Comparison of ENCODE assay signal across 11 cellular contexts in genomic region chr14:103550451-103551337, GRCh38. TPM values are rescaled to one million over a fixed set of nuclear protein-coding genes. Genes with fewer than 3 reads are reported as not detected.
A peak's percentile ranks its signal among the peaks of the same experiment; 100 is the strongest.
DNase-seq lines count a peak whose midpoint lies in the region; ATAC-seq, FAIRE-seq and TF ChIP-seq lines count a peak whose summit lies in the region.
"Had no signal": no experiment of that assay in that cellular context is flagged by ENCODE, and none has a peak within 500 bp of the region (broad histone marks: within the 10 kb centered on the region; RNA-seq: fewer than 3 reads in every experiment).

No MANE protein-coding gene starts in this region.

- H3K27me3 ChIP-seq in heart right ventricle (no peaks in the 10 kb centered on the region), rectal smooth muscle tissue (ENCODE audit: control insufficient read depth, insufficient read depth, low read length) (no peaks in the 10 kb centered on the region)

- peak overlapping the region in 5 of 10 donors; percentile 2 to 40 (median 30) for H3K4me3 ChIP-seq in heart right ventricle
- peak overlapping the region; percentile 49 for H3K4me3 ChIP-seq in rectal smooth muscle tissue (ENCODE audit: low read length)

- no peak overlapping the region for H3K9ac ChIP-seq in rectal smooth muscle tissue (ENCODE audit: low read length)

- H3K4me1 ChIP-seq in heart right ventricle (peaks cover 22 to 87% (median 56%) of the 10 kb centered on the region in 9 donors), rectal smooth muscle tissue (ENCODE audit: control insufficient read depth, insufficient read depth, low read length) (peaks cover 47% of the 10 kb centered on the region)

- FAIRE-seq in RCC 7860 (lab: Jason Lieb, UNC): peak; percentile 68
- FAIRE-seq in GM12891 (lab: Jason Lieb, UNC): no peak

- intact Hi-C loops in heart right ventricle (cut with DNase I): loop anchor here in 1 of 10 donors (5.0 kb wide), 1 partner anchor 48 kb away; no protein-coding TSS in a partner anchor

- peak overlapping the region; percentile 63 to 95 (median 88) for H3K27ac ChIP-seq in heart right ventricle
- H3K27ac ChIP-seq in rectal smooth muscle tissue (ENCODE audit: low read depth, low read length): peak overlapping the region; percentile 98

- TF ChIP-seq POLR2A in GM12891 (IDR thresholded peaks at IDR 0.05; ENCODE audit: low read depth, low read length): no peak

- TF ChIP-seq CTCF in heart right ventricle (IDR thresholded peaks at IDR 0.05): no peak

- H3K36me3 ChIP-seq in heart right ventricle: peaks cover 0 to 5% (median 0%) of the 10 kb centered on the region in 9 donors
- H3K36me3 ChIP-seq in rectal smooth muscle tissue (ENCODE audit: control insufficient read depth, insufficient read depth, low read length): no peaks in the 10 kb centered on the region

- ATAC-seq in heart right ventricle: peak; percentile 4 to 25 (median 12)
- ATAC-seq in GM18907 (IDR thresholded peaks at IDR 0.05; ENCODE audit: unreplicated experiment): no peak
- ATAC-seq: activated CD8-positive, alpha-beta memory T cell treated with anti-CD3 and anti-CD28 coated beads, Interleukin-2, amount 10 ng/mL, durations not matched to agents 7 days and 5 days; T-helper 17 cell had no signal

- no peaks in the 10 kb centered on the region for H3K9me3 ChIP-seq in heart right ventricle

- 69 to 71% methylated on average over 18 to 22 of the region's 22 CpGs for WGBS in heart right ventricle, 2 donors

- peak; percentile 83 for DNase-seq in COR-L47 (lab: John Stamatoyannopoulos, UW)
- DNase-seq in RCC 7860 (ENCODE audit: low spot score): peak; percentile 58
- peak in 1 of 2 donors; percentile 24 for DNase-seq in heart right ventricle
- no peak for DNase-seq in CD1c-positive myeloid dendritic cell (ENCODE audit: extremely low spot score)
- DNase-seq in GM12891 (ENCODE audit: insufficient read length, low spot score): no peak
- DNase-seq in inferior parietal cortex (ENCODE audit: extremely low spot score): no peak
- DNase-seq: activated CD8-positive, alpha-beta memory T cell treated with anti-CD3 and anti-CD28 coated beads, Interleukin-2, amount 10 ng/mL, durations not matched to agents 7 days and 5 days; stimulated activated CD4-positive, alpha-beta T cell treated with anti-CD3 and anti-CD28 coated beads, Interleukin-4, amount 100 ng/mL, for 4 hours; T-helper 17 cell had no signal

TF ChIP-seq in GM12891, 5 proteins besides CTCF, POLR2A, EP300 and RAD21:
- no peak for TF ChIP-seq TAF1 (IDR thresholded peaks at IDR 0.05; ENCODE audit: low read depth, low read length)
- TF ChIP-seq POU2F2 (IDR thresholded peaks at IDR 0.05; ENCODE audit: low read depth, low read length): no peak
- no peak for TF ChIP-seq SPI1 (IDR thresholded peaks at IDR 0.05; ENCODE audit: low read depth, low read length)
- no peak for TF ChIP-seq PAX5 (IDR thresholded peaks at IDR 0.05; ENCODE audit: insufficient read depth, low read length, severe bottlenecking)
- no peak for TF ChIP-seq POLR2AphosphoS5 (IDR thresholded peaks at IDR 0.05; ENCODE audit: low read depth, low read length)

RNA-seq across cellular contexts. Expression of gene BAG5, which starts 11.8 kb away (rescaled TPM):
- total RNA-seq in heart right ventricle: 10 to 100 TPM; 14.0 to 19.7 (median 16.8) TPM
- polyA plus RNA-seq in heart right ventricle: 1 to 10 TPM; 5.0 to 9.9 TPM
- polyA plus RNA-seq in GM12891 (2012; ENCODE audit: low read depth, missing spikeins): 9.3 TPM

RNA-seq across cellular contexts. Expression of gene COA8, which starts 12.1 kb away (rescaled TPM):
- total RNA-seq in heart right ventricle: 10 to 100 TPM; 33.3 to 53.9 (median 40.3) TPM
- 100 to 1,000 TPM in 1 of 2 donors, 10 to 100 TPM in 1; 51.6 to 141 TPM for polyA plus RNA-seq in heart right ventricle
- 50.7 TPM for polyA plus RNA-seq in GM12891 (2012; ENCODE audit: low read depth, missing spikeins)

RNA-seq across cellular contexts. Expression of gene TRMT61A, which starts 21.7 kb away (rescaled TPM):
- 1 to 10 TPM; 2.9 to 7.5 (median 3.8) TPM for total RNA-seq in heart right ventricle
- polyA plus RNA-seq in heart right ventricle: 10 to 100 TPM in 1 of 2 donors, 1 to 10 TPM in 1; 8.6 to 14.7 TPM
- 5.1 TPM for polyA plus RNA-seq in GM12891 (2012; ENCODE audit: low read depth, missing spikeins)

RNA-seq across cellular contexts. Expression of gene CKB, which starts 28.1 kb away (rescaled TPM):
- total RNA-seq in heart right ventricle: 100 to 1,000 TPM; 273 to 896 (median 534) TPM
- polyA plus RNA-seq in heart right ventricle: 1,000 to 10,000 TPM in 1 of 2 donors, 100 to 1,000 TPM in 1; 717 to 1,062 TPM
- polyA plus RNA-seq in GM12891 (2012; ENCODE audit: low read depth, missing spikeins): 44.2 TPM

Comparison
In these comparisons a context has a peak if more than half of its experiments do, and no peak if none do; other contexts are left out.
1. DNase-seq: peak in COR-L47 (single experiment) and RCC 7860 (single experiment); none in CD1c-positive myeloid dendritic cell (single experiment), GM12891 (single experiment) and inferior parietal cortex (single experiment).